In genomic region chr10:78367751-78368150, GRCh38 we compare ENCODE assay signal across 15 cellular contexts.
DNase-seq lines count a peak whose midpoint lies in the region; ATAC-seq, FAIRE-seq and TF ChIP-seq lines count a peak whose summit lies in the region.
"Had no signal": no experiment of that assay in that cellular context is flagged by ENCODE, and none has a peak within 500 bp of the region (broad histone marks: within the 10 kb centered on the region; RNA-seq: fewer than 3 reads in every experiment).

No MANE protein-coding gene starts in this region.

- peak overlapping the region; percentile 78 to 96 (median 94) for H3K27ac Mint-ChIP-seq in nephron

- H3K4me1 ChIP-seq in right atrium auricular region (no peaks in the 10 kb centered on the region), rectal smooth muscle tissue (ENCODE audit: control insufficient read depth, insufficient read depth, low read length) (peaks cover 14% of the 10 kb centered on the region)

- no peak for DNase-seq in left ventricle myocardium superior
- no peak for DNase-seq in right atrium auricular region (ENCODE audit: low spot score)
- no peak for DNase-seq in urothelium cell line (ENCODE audit: low spot score)
- no peak for DNase-seq in MV-4-11 (lab: John Stamatoyannopoulos, UW)
- DNase-seq in NCI-H524 treated with DMSO at 0.1 percent for 48 hours (lab: John Stamatoyannopoulos, UW) = no peak
- DNase-seq: ACHN; CD4-positive, CD25-positive, alpha-beta regulatory T cell; DMS53; GF-D8 had no signal

- no peaks in the 10 kb centered on the region for H3K36me3 ChIP-seq in right atrium auricular region
- no peaks in the 10 kb centered on the region for H3K36me3 ChIP-seq in rectal smooth muscle tissue (ENCODE audit: control insufficient read depth, insufficient read depth, low read length)
- H3K36me3 ChIP-seq: BLaER1 treated with 17β-estradiol and CSF1 and Interleukin-3, amounts not matched to agents 10 nM and 100 nM had no signal

- H3K27ac ChIP-seq in right atrium auricular region = no peak overlapping the region
- H3K27ac ChIP-seq in rectal smooth muscle tissue (ENCODE audit: low read depth, low read length) = peak overlapping the region; percentile 22
- H3K27ac ChIP-seq: BLaER1 treated with 17β-estradiol and CSF1 and Interleukin-3, amounts not matched to agents 10 nM and 100 nM had no signal

- H3K4me1 Mint-ChIP-seq in nephron = peaks cover 74% of the 10 kb centered on the region

- no peak overlapping the region for H3K9ac ChIP-seq in rectal smooth muscle tissue (ENCODE audit: low read length)
- H3K9ac ChIP-seq: BLaER1 treated with 17β-estradiol and CSF1 and Interleukin-3, amounts not matched to agents 10 nM and 100 nM had no signal

- FAIRE-seq in urothelium cell line (lab: Jason Lieb, UNC) = peak; percentile 23
- FAIRE-seq: H54 had no signal

- no peaks in the 10 kb centered on the region for H3K27me3 ChIP-seq in right atrium auricular region
- H3K27me3 ChIP-seq in rectal smooth muscle tissue (ENCODE audit: control insufficient read depth, insufficient read depth, low read length) = no peaks in the 10 kb centered on the region
- H3K27me3 ChIP-seq: BLaER1 treated with 17β-estradiol and CSF1 and Interleukin-3, amounts not matched to agents 10 nM and 100 nM had no signal

- no peak for TF ChIP-seq CTCF in right atrium auricular region (IDR thresholded peaks at IDR 0.05)
- no peak for TF ChIP-seq CTCF in nephron (IDR thresholded peaks at IDR 0.05; ENCODE audit: unreplicated experiment in 3 of 3)

- intact Hi-C loops in left ventricle myocardium superior (cut with micrococcal nuclease) = no loop called here

- ATAC-seq in left ventricle myocardium superior = peak; percentile 56
- no peak for ATAC-seq in GM18870 (IDR thresholded peaks at IDR 0.05; ENCODE audit: unreplicated experiment)
- ATAC-seq: HCT116 had no signal

- H3K27me3 Mint-ChIP-seq in nephron (ENCODE audit: low read depth) = peaks cover 30% of the 10 kb centered on the region
- H3K27me3 Mint-ChIP-seq: CD4-positive, CD25-positive, alpha-beta regulatory T cell had no signal

- H3K4me3 ChIP-seq in right atrium auricular region = no peak overlapping the region
- no peak overlapping the region for H3K4me3 ChIP-seq in rectal smooth muscle tissue (ENCODE audit: low read length)
- H3K4me3 ChIP-seq: BLaER1 treated with 17β-estradiol and CSF1 and Interleukin-3, amounts not matched to agents 10 nM and 100 nM had no signal

- H3K36me3 Mint-ChIP-seq in nephron (ENCODE audit: low read depth) = no peaks in the 10 kb centered on the region
- H3K36me3 Mint-ChIP-seq: CD4-positive, CD25-positive, alpha-beta regulatory T cell had no signal

- no peaks in the 10 kb centered on the region for H3K9me3 Mint-ChIP-seq in nephron

- H3K4me3 Mint-ChIP-seq in nephron = no peak overlapping the region
- H3K4me3 Mint-ChIP-seq: CD4-positive, CD25-positive, alpha-beta regulatory T cell had no signal

- H3K9me3 ChIP-seq in right atrium auricular region = no peaks in the 10 kb centered on the region
- H3K9me3 ChIP-seq: BLaER1 treated with 17β-estradiol and CSF1 and Interleukin-3, amounts not matched to agents 10 nM and 100 nM had no signal
